Comparison of ENCODE assay signal across 10 cellular contexts in genomic region chr20:34637245-34638185, GRCh38. TPM values are rescaled to one million over a fixed set of nuclear protein-coding genes. Genes with fewer than 3 reads are reported as not detected.
DNase-seq lines count a peak whose midpoint lies in the region; ATAC-seq and TF ChIP-seq lines count a peak whose summit lies in the region.
"Had no signal": no experiment of that assay in that cellular context is flagged by ENCODE, and none has a peak within 500 bp of the region (broad histone marks: within the 10 kb centered on the region; RNA-seq: fewer than 3 reads in every experiment).

No MANE protein-coding gene starts in this region.

- TF ChIP-seq CTCF in lower lobe of right lung (IDR thresholded peaks at IDR 0.05) (no peak), H9 (conservative IDR thresholded peaks at IDR 0.05) (no peak)

- H3K23ac ChIP-seq in H9 (ENCODE audit: insufficient read length, low read depth, low read length), result no peak overlapping the region

- no peaks in the 10 kb centered on the region for H3K79me2 ChIP-seq in H9 (ENCODE audit: insufficient read depth, low read length)

- intact Hi-C loops in lower lobe of right lung (cut with DNase I), result no loop called here
- intact Hi-C loops in left colon (cut with DNase I, micrococcal nuclease), result no loop called here

- no peak overlapping the region for H4K8ac ChIP-seq in H9 (replicated peaks; ENCODE audit: insufficient read length, low read depth, low read length)

- H3K56ac ChIP-seq in H9 (ENCODE audit: insufficient read length, low read depth, low read length), result no peak overlapping the region

- H3K4me2 ChIP-seq in H9 (ENCODE audit: insufficient read depth, insufficient read length, low read length), result no peak overlapping the region

- H3T11ph ChIP-seq in H9 (ENCODE audit: low read length), result no peak overlapping the region

- no peaks in the 10 kb centered on the region for H3K23me2 ChIP-seq in H9 (ENCODE audit: insufficient read length, low read depth, low read length, poor library complexity, severe bottlenecking)

- no peaks in the 10 kb centered on the region for H3K4me1 Mint-ChIP-seq in H9

- H3K36me3 Mint-ChIP-seq in H9 (ENCODE audit: insufficient read depth in 1 of 3, low read depth in 3 of 3), result peaks cover 3 to 46% (median 26%) of the 10 kb centered on the region in 3 experiments; a peak in 6 of 7 replicates

- H3K4me1 ChIP-seq in esophagus (ENCODE audit: control insufficient read depth in 2 of 2, insufficient read depth in 2 of 2, low read length in 1 of 2), result peaks cover 0 to 2% of the 10 kb centered on the region in 2 donors
- H3K4me1 ChIP-seq in lower lobe of right lung, result no peaks in the 10 kb centered on the region
- H3K4me1 ChIP-seq in H9 (ENCODE audit: insufficient read depth, low read length), result no peaks in the 10 kb centered on the region

- H3K4ac ChIP-seq in H9 (ENCODE audit: low read depth, low read length), result no peak overlapping the region

- no peak overlapping the region for H3K4me3 Mint-ChIP-seq in H9
- H3K4me3 Mint-ChIP-seq: nephron had no signal

- H3K4me3 ChIP-seq in esophagus (ENCODE audit: low read depth in 1 of 2, low read length in 2 of 2), result no peak overlapping the region
- no peak overlapping the region for H3K4me3 ChIP-seq in lower lobe of right lung

- H4K91ac ChIP-seq in H9 (ENCODE audit: insufficient read length, low read depth, low read length), result no peak overlapping the region

- H2BK15ac ChIP-seq in H9 (ENCODE audit: low read depth, low read length), result no peak overlapping the region

- no peaks in the 10 kb centered on the region for H3K9me3 ChIP-seq in esophagus (ENCODE audit: control insufficient read depth in 2 of 2, insufficient read depth in 1 of 2, low read depth in 1 of 2, low read length in 1 of 2)
- H3K9me3 ChIP-seq in lower lobe of right lung, result no peaks in the 10 kb centered on the region
- H3K9me3 ChIP-seq in H9 (ENCODE audit: control insufficient read depth, low read depth, low read length), result no peaks in the 10 kb centered on the region

- H3K27me3 Mint-ChIP-seq in H9 (ENCODE audit: low read depth), result no peaks in the 10 kb centered on the region

- H4K20me1 ChIP-seq in H9 (ENCODE audit: control insufficient read depth, insufficient read depth, insufficient read length), result no peaks in the 10 kb centered on the region

- peak; percentile 64 for DNase-seq in RPMI7951 (ENCODE audit: low read depth)
- DNase-seq in lower lobe of right lung, result no peak
- DNase-seq in H9, result no peak
- DNase-seq in GOT3 (lab: John Stamatoyannopoulos, UW), result no peak
- DNase-seq in left colon, result no peak
- DNase-seq: NCI-H1694 treated with DMSO at 0.1 percent for 48 hours had no signal

- H3K79me1 ChIP-seq in H9 (ENCODE audit: insufficient read depth, low read depth, low read length, poor library complexity, severe bottlenecking), result no peaks in the 10 kb centered on the region

- H2BK12ac ChIP-seq in H9 (ENCODE audit: insufficient read length, low read depth, low read length), result no peak overlapping the region

- no peak overlapping the region for H3K18ac ChIP-seq in H9 (ENCODE audit: insufficient read length, low read depth, low read length)

- H2AFZ ChIP-seq in H9 (ENCODE audit: low read length), result no peak overlapping the region

- WGBS in esophagus, 2 donors, result 75 to 78% methylated on average over 6 of the region's 6 CpGs
- WGBS in H9 (ENCODE audit: extremely low coverage, insufficient read length, low lambda C conversion rate), result no CpG with 5 or more reads among the region's 6 CpGs

- no peak overlapping the region for H2BK20ac ChIP-seq in H9 (ENCODE audit: low read depth, low read length, poor library complexity, severe bottlenecking)

- peaks cover 0 to 3% of the 10 kb centered on the region in 2 donors for H3K36me3 ChIP-seq in esophagus (ENCODE audit: control insufficient read depth in 2 of 2, insufficient read depth in 2 of 2, low read length in 1 of 2)
- H3K36me3 ChIP-seq in lower lobe of right lung, result peaks cover 45% of the 10 kb centered on the region

- no peak overlapping the region for H2BK5ac ChIP-seq in H9 (ENCODE audit: insufficient read length, low read length)

- H3K27me3 ChIP-seq in esophagus (ENCODE audit: control insufficient read depth in 1 of 2, insufficient read depth in 2 of 2, low read length in 2 of 2), result no peaks in the 10 kb centered on the region
- no peaks in the 10 kb centered on the region for H3K27me3 ChIP-seq in lower lobe of right lung (ENCODE audit: low read depth)
- no peaks in the 10 kb centered on the region for H3K27me3 ChIP-seq in H9 (ENCODE audit: insufficient read depth, low read length)

- H3K9ac ChIP-seq in H9 (ENCODE audit: extremely low read depth, insufficient read length, low read length), result no peak overlapping the region

- H2AK5ac ChIP-seq in H9 (ENCODE audit: insufficient read length, low read length), result no peak overlapping the region

- H2BK120ac ChIP-seq in H9 (ENCODE audit: low read depth, low read length, poor library complexity, severe bottlenecking), result no peak overlapping the region

- no peak overlapping the region for H3K14ac ChIP-seq in H9 (ENCODE audit: insufficient read depth, low read length)

- no peak overlapping the region for H4K5ac ChIP-seq in H9 (ENCODE audit: insufficient read length, low read depth, low read length)

- peak overlapping the region in 1 of 3 experiments; percentile 18; a peak in 1 of 7 replicates for H3K27ac Mint-ChIP-seq in H9

- ATAC-seq in lower lobe of right lung (no peak), HG02840 (IDR thresholded peaks at IDR 0.05; ENCODE audit: low FRiP score, unreplicated experiment) (no peak), left colon (no peak)

- no peaks in the 10 kb centered on the region for H3K9me3 Mint-ChIP-seq in H9
- H3K9me3 Mint-ChIP-seq: nephron had no signal

- H3K27ac ChIP-seq in esophagus (ENCODE audit: low read depth in 2 of 2, low read length in 1 of 2), result peak overlapping the region; percentile 26 to 29
- peak overlapping the region; percentile 53 for H3K27ac ChIP-seq in lower lobe of right lung
- H3K27ac ChIP-seq in temporal lobe (ENCODE audit: low read depth, low read length), result peak overlapping the region; percentile 97
- H3K27ac ChIP-seq in H9 (ENCODE audit: insufficient read length, low read depth, low read length), result no peak overlapping the region

RNA-seq across cellular contexts. Expression of gene PIGU, which starts 39.4 kb away (rescaled TPM):
- 43.1 and 48.1 TPM in 2 replicates for total RNA-seq in RPMI7951 (2014; rRNA removed; shearing (Covaris generic))
- polyA plus RNA-seq in esophagus, result 10 to 100 TPM; 14.2 to 22.5 TPM
- total RNA-seq in lower lobe of right lung (13.8 TPM), temporal lobe (15.2 TPM), H9 (2021) (32.8 and 35.6 TPM in 2 replicates), left colon (10 to 100 TPM; 20.7 to 26.4 TPM)
